11 cellular contexts compared by ENCODE assay signal in genomic region chr17:60326702-60327101, GRCh38.
"Had no signal": no experiment of that assay in that cellular context is flagged by ENCODE, and none has a peak within 500 bp of the region (broad histone marks: within the 10 kb centered on the region; RNA-seq: fewer than 3 reads in every experiment).

No MANE protein-coding gene starts in this region.

- H3K36me3 ChIP-seq: thoracic aorta had no signal

- H3K27ac Mint-ChIP-seq: activated CD8-positive, alpha-beta T cell treated with anti-CD3 and anti-CD28 coated beads for 36 hours; dendritic cell treated with granulocyte-macrophage colony-stimulating factor and Interleukin-4, amounts not matched to agents 40 ng/mL and 50 ng/mL, for 4 days; stimulated activated naive CD8-positive, alpha-beta T cell treated with anti-CD3 and anti-CD28 coated beads, Interleukin-15, Interleukin-2, amounts not matched to agents 100 ng/mL and 50 ng/mL, for 24 hours had no signal

- ATAC-seq: activated CD8-positive, alpha-beta T cell treated with anti-CD3 and anti-CD28 coated beads for 36 hours; mucosa of descending colon; naive thymus-derived CD8-positive, alpha-beta T cell had no signal

- DNase-seq: activated CD8-positive, alpha-beta memory T cell treated with anti-CD3 and anti-CD28 coated beads, Interleukin-2, amount 50 U/mL, for 48 hours; activated CD8-positive, alpha-beta T cell treated with anti-CD3 and anti-CD28 coated beads for 36 hours; mucosa of descending colon; naive thymus-derived CD8-positive, alpha-beta T cell; stimulated activated CD4-positive, alpha-beta T cell treated with anti-CD3 and anti-CD28 coated beads, Interleukin-2, amount 100 ng/mL, for 48 hours; stimulated activated CD8-positive, alpha-beta memory T cell treated with anti-CD3 and anti-CD28 coated beads, Interleukin-4, amount 100 ng/mL, for 48 hours; SW 1271 had no signal

- H3K27ac ChIP-seq: thoracic aorta had no signal

- H3K4me3 ChIP-seq: mucosa of descending colon, thoracic aorta had no signal

- H3K9me3 ChIP-seq: mucosa of descending colon, thoracic aorta had no signal

- H3K4me3 Mint-ChIP-seq: activated CD8-positive, alpha-beta T cell treated with anti-CD3 and anti-CD28 coated beads for 36 hours; central memory CD8-positive, alpha-beta T cell; dendritic cell treated with granulocyte-macrophage colony-stimulating factor and Interleukin-4, amounts not matched to agents 40 ng/mL and 50 ng/mL, for 4 days; naive thymus-derived CD8-positive, alpha-beta T cell; stimulated activated naive CD8-positive, alpha-beta T cell treated with anti-CD3 and anti-CD28 coated beads, Interleukin-15, Interleukin-2, amounts not matched to agents 100 ng/mL and 50 ng/mL, for 24 hours had no signal

- H3K27me3 Mint-ChIP-seq: activated CD8-positive, alpha-beta T cell treated with anti-CD3 and anti-CD28 coated beads for 36 hours; central memory CD8-positive, alpha-beta T cell; dendritic cell treated with granulocyte-macrophage colony-stimulating factor and Interleukin-4, amounts not matched to agents 40 ng/mL and 50 ng/mL, for 4 days; naive thymus-derived CD8-positive, alpha-beta T cell; stimulated activated naive CD8-positive, alpha-beta T cell treated with anti-CD3 and anti-CD28 coated beads, Interleukin-15, Interleukin-2, amounts not matched to agents 100 ng/mL and 50 ng/mL, for 24 hours had no signal

- H3K9me3 Mint-ChIP-seq: activated CD8-positive, alpha-beta T cell treated with anti-CD3 and anti-CD28 coated beads for 36 hours; central memory CD8-positive, alpha-beta T cell; dendritic cell treated with granulocyte-macrophage colony-stimulating factor and Interleukin-4, amounts not matched to agents 40 ng/mL and 50 ng/mL, for 4 days; naive thymus-derived CD8-positive, alpha-beta T cell; stimulated activated naive CD8-positive, alpha-beta T cell treated with anti-CD3 and anti-CD28 coated beads, Interleukin-15, Interleukin-2, amounts not matched to agents 100 ng/mL and 50 ng/mL, for 24 hours had no signal
